Comparison of ENCODE assay signal across 14 cellular contexts in the genomic region with DNA sequence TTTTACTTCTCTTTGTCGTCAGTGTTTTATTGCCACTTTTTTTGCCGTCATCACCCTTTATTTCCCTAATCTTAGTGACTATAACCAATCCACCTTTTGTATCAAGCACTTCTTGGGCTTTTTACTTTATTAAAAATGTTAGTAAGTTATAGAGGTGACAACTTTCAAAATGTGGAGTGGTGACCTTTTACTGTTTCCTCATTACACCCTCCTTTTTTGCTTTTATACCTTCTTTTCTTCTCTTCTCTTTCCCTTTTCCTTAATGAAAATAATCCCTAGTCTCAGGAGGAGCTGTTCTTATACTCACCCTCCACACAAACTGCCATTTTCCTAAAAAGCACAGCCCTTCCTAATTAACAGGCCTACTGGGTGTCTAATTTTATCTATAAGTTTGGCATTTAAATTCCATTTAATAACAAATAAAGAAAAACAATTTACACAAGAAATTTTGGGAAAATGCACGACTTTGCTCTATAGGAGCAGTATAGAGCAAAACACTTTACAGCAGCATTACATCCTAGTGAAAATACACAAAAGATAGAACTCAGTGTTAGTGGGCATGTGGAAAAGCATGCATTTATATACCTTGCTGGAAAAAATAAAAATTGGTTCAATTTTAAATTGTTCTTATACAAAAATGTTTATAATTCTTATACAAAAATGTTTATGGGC. TPM values are rescaled to one million over a fixed set of nuclear protein-coding genes. Genes with fewer than 3 reads are reported as not detected.
A peak's percentile ranks its signal among the peaks of the same experiment; 100 is the strongest.
DNase-seq lines count a peak whose midpoint lies in the region; ATAC-seq and TF ChIP-seq lines count a peak whose summit lies in the region.
"Had no signal": no experiment of that assay in that cellular context is flagged by ENCODE, and none has a peak within 500 bp of the region (broad histone marks: within the 10 kb centered on the region; RNA-seq: fewer than 3 reads in every experiment).

No MANE protein-coding gene starts in this region.

- ATAC-seq in WTC11 (no peak), HG03378 (IDR thresholded peaks at IDR 0.05; ENCODE audit: unreplicated experiment) (no peak)
- ATAC-seq in activated T-cell treated with anti-CD3 and anti-CD28 coated beads, Interleukin-2, amount 50 U/mL, for 4 hours: no peak
- ATAC-seq: right lobe of liver had no signal

- H3K27ac Mint-ChIP-seq in HFFc6 (peak overlapping the region; percentile 60), WTC11 (peak overlapping the region; percentile 18; the same call in 1 of the 2 replicates)
- H3K27ac Mint-ChIP-seq: activated B cell treated with CpG ODN at 0.5 μM for 24 hours, brain had no signal

- H3K9me3 ChIP-seq in BE2C: no peaks in the 10 kb centered on the region
- H3K9me3 ChIP-seq in hepatocyte (ENCODE audit: low read depth): no peaks in the 10 kb centered on the region
- H3K9me3 ChIP-seq: right lobe of liver had no signal

- POLR2A ChIA-PET in WTC11 (lab: Charles Lee): no interaction called here

- no peak overlapping the region for H3K27ac ChIP-seq in hepatocyte
- H3K27ac ChIP-seq: right lobe of liver had no signal

- H3K9me2 ChIP-seq in hepatocyte (replicated peaks; ENCODE audit: insufficient read depth): no peaks in the 10 kb centered on the region

- H3K36me3 Mint-ChIP-seq in HFFc6 (ENCODE audit: low read depth) (no peaks in the 10 kb centered on the region), WTC11 (no peaks in the 10 kb centered on the region)
- no peaks in the 10 kb centered on the region for H3K36me3 Mint-ChIP-seq in activated T-cell treated with anti-CD3 and anti-CD28 coated beads, Interleukin-2, amount 50 U/mL, for 4 hours (ENCODE audit: insufficient read depth)
- H3K36me3 Mint-ChIP-seq: brain had no signal

- CTCF ChIA-PET in WTC11 (lab: Charles Lee): no interaction called here

- H3K27me3 ChIP-seq in BE2C: no peaks in the 10 kb centered on the region
- no peaks in the 10 kb centered on the region for H3K27me3 ChIP-seq in hepatocyte
- H3K27me3 ChIP-seq: right lobe of liver had no signal

- DNase-seq in BE2C (no peak), HFFc6 (peak; percentile 30), WTC11 (ENCODE audit: low spot score) (no peak), hepatocyte (ENCODE audit: low spot score) (no peak), amniotic stem cell (lab: John Stamatoyannopoulos, UW) (no peak), globus pallidus (ENCODE audit: low spot score) (no peak)
- no peak for DNase-seq in activated T-cell treated with anti-CD3 and anti-CD28 coated beads, Interleukin-2, amount 50 U/mL, for 4 hours
- DNase-seq: activated B cell treated with CpG ODN at 0.5 μM for 24 hours, erythroblast, Karpas-422, right lobe of liver, Right ventricle myocardium superior had no signal

- H3K9me3 Mint-ChIP-seq in HFFc6 (no peaks in the 10 kb centered on the region), WTC11 (0 out of 2 replicates have a peak, but pooled peaks cover 3% of the 10 kb centered on the region)
- H3K9me3 Mint-ChIP-seq in activated T-cell treated with anti-CD3 and anti-CD28 coated beads, Interleukin-2, amount 50 U/mL, for 4 hours: no peaks in the 10 kb centered on the region
- H3K9me3 Mint-ChIP-seq: activated B cell treated with CpG ODN at 0.5 μM for 24 hours had no signal

- H3K4me1 ChIP-seq in BE2C (no peaks in the 10 kb centered on the region), hepatocyte (ENCODE audit: insufficient read depth) (peaks cover 7% of the 10 kb centered on the region)

- no peak overlapping the region for H3K4me3 ChIP-seq in BE2C (ENCODE audit: low read depth, low read length)
- H3K4me3 ChIP-seq in hepatocyte: no peak overlapping the region
- H3K4me3 ChIP-seq: right lobe of liver had no signal

- peak overlapping the region; percentile 32; the same call in 1 of the 2 replicates for H3K4me3 Mint-ChIP-seq in HFFc6
- H3K4me3 Mint-ChIP-seq in WTC11: no peak overlapping the region
- no peak overlapping the region for H3K4me3 Mint-ChIP-seq in activated T-cell treated with anti-CD3 and anti-CD28 coated beads, Interleukin-2, amount 50 U/mL, for 4 hours
- H3K4me3 Mint-ChIP-seq: activated B cell treated with CpG ODN at 0.5 μM for 24 hours, brain had no signal

- no peak overlapping the region for H3K4me2 ChIP-seq in hepatocyte

- peaks cover 79% of the 10 kb centered on the region for H3K4me1 Mint-ChIP-seq in HFFc6 (ENCODE audit: low read depth)
- H3K4me1 Mint-ChIP-seq in WTC11: peaks cover 44% of the 10 kb centered on the region
- H3K4me1 Mint-ChIP-seq in activated T-cell treated with anti-CD3 and anti-CD28 coated beads, Interleukin-2, amount 50 U/mL, for 4 hours (ENCODE audit: low read depth): peaks cover 23% of the 10 kb centered on the region

- no peaks in the 10 kb centered on the region for H4K20me1 ChIP-seq in hepatocyte (ENCODE audit: insufficient read depth, poor library complexity, severe bottlenecking)

- H3K36me3 ChIP-seq in BE2C: no peaks in the 10 kb centered on the region
- H3K36me3 ChIP-seq in hepatocyte (replicated peaks; ENCODE audit: insufficient read depth, low read depth): no peaks in the 10 kb centered on the region
- H3K36me3 ChIP-seq: right lobe of liver had no signal

- 60% methylated on average over 3 of the region's 3 CpGs for WGBS in hepatocyte (ENCODE audit: low lambda C conversion rate, missing lambda C conversion rate)

- H3K27me3 Mint-ChIP-seq in HFFc6 (ENCODE audit: insufficient read depth) (no peaks in the 10 kb centered on the region), WTC11 (ENCODE audit: low read depth) (no peaks in the 10 kb centered on the region)
- H3K27me3 Mint-ChIP-seq in activated T-cell treated with anti-CD3 and anti-CD28 coated beads, Interleukin-2, amount 50 U/mL, for 4 hours (ENCODE audit: low read depth): peaks cover 7% of the 10 kb centered on the region

- H3K79me2 ChIP-seq in hepatocyte: no peaks in the 10 kb centered on the region

- H2AFZ ChIP-seq in hepatocyte: no peak overlapping the region

- TF ChIP-seq CTCF in BE2C (IDR thresholded peaks at IDR 0.05; ENCODE audit: low read depth, low read length): peak; percentile 28
- TF ChIP-seq CTCF in HFFc6 (IDR thresholded peaks at IDR 0.05): peak; percentile 72
- 0 out of 2 replicates have a peak, but pooled peaks have one; percentile 12 for TF ChIP-seq CTCF in WTC11 (IDR thresholded peaks at IDR 0.05)
- TF ChIP-seq CTCF in hepatocyte (IDR thresholded peaks at IDR 0.05; ENCODE audit: poor library complexity): peak; percentile 31

TF ChIP-seq in WTC11, 78 proteins besides CTCF, POLR2A, EP300 and RAD21 (continues in another document):
- TF ChIP-seq RORB (CRISPR knock-in tag; IDR thresholded peaks at IDR 0.05): no peak
- no peak for TF ChIP-seq MYBL2 (CRISPR knock-in tag; IDR thresholded peaks at IDR 0.05)
- no peak for TF ChIP-seq GTF2I (CRISPR knock-in tag; conservative IDR thresholded peaks at IDR 0.05)
- no peak for TF ChIP-seq SMAD3 (CRISPR knock-in tag; IDR thresholded peaks at IDR 0.05; ENCODE audit: borderline replicate concordance)
- TF ChIP-seq, protein P1, sequence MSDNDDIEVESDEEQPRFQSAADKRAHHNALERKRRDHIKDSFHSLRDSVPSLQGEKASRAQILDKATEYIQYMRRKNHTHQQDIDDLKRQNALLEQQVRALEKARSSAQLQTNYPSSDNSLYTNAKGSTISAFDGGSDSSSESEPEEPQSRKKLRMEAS (CRISPR knock-in tag; IDR thresholded peaks at IDR 0.05): no peak
- no peak for TF ChIP-seq GABPB1 (CRISPR knock-in tag; IDR thresholded peaks at IDR 0.05)
- TF ChIP-seq FOXK1 (CRISPR knock-in tag; IDR thresholded peaks at IDR 0.05): no peak
- no peak for TF ChIP-seq NR2C2 (CRISPR knock-in tag; IDR thresholded peaks at IDR 0.05)
- TF ChIP-seq EMX1 (CRISPR knock-in tag; IDR thresholded peaks at IDR 0.05): no peak
- TF ChIP-seq, protein P2, sequence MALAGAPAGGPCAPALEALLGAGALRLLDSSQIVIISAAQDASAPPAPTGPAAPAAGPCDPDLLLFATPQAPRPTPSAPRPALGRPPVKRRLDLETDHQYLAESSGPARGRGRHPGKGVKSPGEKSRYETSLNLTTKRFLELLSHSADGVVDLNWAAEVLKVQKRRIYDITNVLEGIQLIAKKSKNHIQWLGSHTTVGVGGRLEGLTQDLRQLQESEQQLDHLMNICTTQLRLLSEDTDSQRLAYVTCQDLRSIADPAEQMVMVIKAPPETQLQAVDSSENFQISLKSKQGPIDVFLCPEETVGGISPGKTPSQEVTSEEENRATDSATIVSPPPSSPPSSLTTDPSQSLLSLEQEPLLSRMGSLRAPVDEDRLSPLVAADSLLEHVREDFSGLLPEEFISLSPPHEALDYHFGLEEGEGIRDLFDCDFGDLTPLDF (CRISPR knock-in tag; IDR thresholded peaks at IDR 0.05): no peak
- TF ChIP-seq, protein P3, sequence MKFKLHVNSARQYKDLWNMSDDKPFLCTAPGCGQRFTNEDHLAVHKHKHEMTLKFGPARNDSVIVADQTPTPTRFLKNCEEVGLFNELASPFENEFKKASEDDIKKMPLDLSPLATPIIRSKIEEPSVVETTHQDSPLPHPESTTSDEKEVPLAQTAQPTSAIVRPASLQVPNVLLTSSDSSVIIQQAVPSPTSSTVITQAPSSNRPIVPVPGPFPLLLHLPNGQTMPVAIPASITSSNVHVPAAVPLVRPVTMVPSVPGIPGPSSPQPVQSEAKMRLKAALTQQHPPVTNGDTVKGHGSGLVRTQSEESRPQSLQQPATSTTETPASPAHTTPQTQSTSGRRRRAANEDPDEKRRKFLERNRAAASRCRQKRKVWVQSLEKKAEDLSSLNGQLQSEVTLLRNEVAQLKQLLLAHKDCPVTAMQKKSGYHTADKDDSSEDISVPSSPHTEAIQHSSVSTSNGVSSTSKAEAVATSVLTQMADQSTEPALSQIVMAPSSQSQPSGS (CRISPR knock-in tag; IDR thresholded peaks at IDR 0.05; ENCODE audit: borderline replicate concordance, low read depth): no peak
- TF ChIP-seq, protein P4, sequence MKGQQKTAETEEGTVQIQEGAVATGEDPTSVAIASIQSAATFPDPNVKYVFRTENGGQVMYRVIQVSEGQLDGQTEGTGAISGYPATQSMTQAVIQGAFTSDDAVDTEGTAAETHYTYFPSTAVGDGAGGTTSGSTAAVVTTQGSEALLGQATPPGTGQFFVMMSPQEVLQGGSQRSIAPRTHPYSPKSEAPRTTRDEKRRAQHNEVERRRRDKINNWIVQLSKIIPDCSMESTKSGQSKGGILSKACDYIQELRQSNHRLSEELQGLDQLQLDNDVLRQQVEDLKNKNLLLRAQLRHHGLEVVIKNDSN (CRISPR knock-in tag; IDR thresholded peaks at IDR 0.05): no peak

RNA-seq across cellular contexts. Expression of a gene that starts 27.3 kb away (rescaled TPM):
- polyA plus RNA-seq in BE2C (2012; ENCODE audit: insufficient read depth, insufficient read length, low read depth): 0.22 TPM
- total RNA-seq in HFFc6 (2021; fragmentation: NEBNext Ultra II Directional; extraction: Animal tissue kit (Norgen Biotek cat#: 25700)): 1 to 10 TPM; 2.0 to 3.1 (median 2.4) TPM
- total RNA-seq in WTC11 (2021) (2.1 to 2.7 TPM (median 2.3 TPM) in 3 replicates), hepatocyte (3.9 and 4.7 TPM in 2 replicates)
- 3.0 and 4.3 TPM in 2 replicates for polyA plus RNA-seq in hepatocyte
- 1 to 10 TPM; 1.2 to 1.3 (median 1.2) TPM for total RNA-seq in activated T-cell treated with anti-CD3 and anti-CD28 coated beads, Interleukin-2, amount 50 U/mL, for 4 hours

Comparison
In these comparisons a context has a peak if more than half of its experiments do, and no peak if none do; other contexts are left out.
1. CTCF ChIP-seq: peak in every context shown above with its lines; median percentile 72 in HFFc6; 31 in hepatocyte; 28 in BE2C; 12 in WTC11.